In genomic region chr2:222969491-222969890, GRCh38 we compare ENCODE assay signal across 22 cellular contexts.
DNase-seq lines count a peak whose midpoint lies in the region; ATAC-seq, FAIRE-seq and TF ChIP-seq lines count a peak whose summit lies in the region.
"Had no signal": no experiment of that assay in that cellular context is flagged by ENCODE, and none has a peak within 500 bp of the region (broad histone marks: within the 10 kb centered on the region; RNA-seq: fewer than 3 reads in every experiment).

No MANE protein-coding gene starts in this region.

- H3K4me1 Mint-ChIP-seq in stimulated activated naive B cell treated with anti-CD40 and anti-IgM and Interleukin-4, amounts not matched to agents 10 μg/mL and 1 μg/mL and 100 μg/mL, for 72 hours = no peaks in the 10 kb centered on the region
- H3K4me1 Mint-ChIP-seq: immature natural killer cell had no signal

- DNase-seq in NCI-H2171 treated with DMSO at 0.1 percent for 48 hours (lab: John Stamatoyannopoulos, UW) (peak; percentile 5), NCI-H2171 (lab: John Stamatoyannopoulos, UW) (no peak), NOMO-1 treated with DMSO at 0.1 percent for 48 hours (lab: John Stamatoyannopoulos, UW; ENCODE audit: unreplicated experiment) (peak; percentile 10), dedifferentiated amniotic fluid mesenchymal stem cell (ENCODE audit: extremely low spot score) (peak; percentile 65), skeletal muscle cell (ENCODE audit: low read depth) (peak; percentile 67), urothelium cell line (ENCODE audit: low spot score) (no peak), Peyer's patch (no peak)
- no peak for DNase-seq in stimulated activated naive B cell treated with anti-CD40 and anti-IgM and Interleukin-4, amounts not matched to agents 10 μg/mL and 1 μg/mL and 100 μg/mL, for 72 hours
- DNase-seq: ACHN; effector CD8-positive, alpha-beta T cell; immature natural killer cell; NCI-H187; stimulated activated naive CD8-positive, alpha-beta T cell treated with anti-CD3 and anti-CD28 coated beads, Interleukin-15, Interleukin-2, amounts not matched to agents 100 U/mL and 50 U/mL, for 24 hours; uterus had no signal

- H3K36me3 ChIP-seq in Peyer's patch = no peaks in the 10 kb centered on the region
- H3K36me3 ChIP-seq: ascending aorta, neutrophil, uterus had no signal

- no peak overlapping the region for H3K4me3 Mint-ChIP-seq in stimulated activated naive B cell treated with anti-CD40 and anti-IgM and Interleukin-4, amounts not matched to agents 10 μg/mL and 1 μg/mL and 100 μg/mL, for 72 hours
- H3K4me3 Mint-ChIP-seq: immature natural killer cell, mesothelial cell of epicardium had no signal

- H3K4me3 ChIP-seq in skeletal muscle cell (ENCODE audit: low read depth, low read length) = no peak overlapping the region
- no peak overlapping the region for H3K4me3 ChIP-seq in Peyer's patch
- H3K4me3 ChIP-seq: ascending aorta, SK-N-MC, smooth muscle cell, uterus had no signal

- no peaks in the 10 kb centered on the region for H3K9me3 Mint-ChIP-seq in stimulated activated naive B cell treated with anti-CD40 and anti-IgM and Interleukin-4, amounts not matched to agents 10 μg/mL and 1 μg/mL and 100 μg/mL, for 72 hours
- H3K9me3 Mint-ChIP-seq: activated T-helper 2 cell treated with anti-CD3 and anti-CD28 coated beads, Interferon-gamma antibody, Interleukin-2, Interleukin-4, amounts not matched to agents 10 μg/mL and 5 μg/mL and 100 μg/mL, durations not matched to agents 14 hours and 24 hours and 36 hours; immature natural killer cell had no signal

- H3K27ac ChIP-seq in Peyer's patch = no peak overlapping the region
- H3K27ac ChIP-seq: ascending aorta, neutrophil, SK-N-MC, uterus, VCaP had no signal

- no peaks in the 10 kb centered on the region for H3K27me3 ChIP-seq in Peyer's patch
- H3K27me3 ChIP-seq: ascending aorta, uterus had no signal

- TF ChIP-seq POLR2A in Peyer's patch (IDR thresholded peaks at IDR 0.05) = no peak

- FAIRE-seq in urothelium cell line (lab: Jason Lieb, UNC) = no peak
- FAIRE-seq: H1 had no signal

- H3K36me3 Mint-ChIP-seq in stimulated activated naive B cell treated with anti-CD40 and anti-IgM and Interleukin-4, amounts not matched to agents 10 μg/mL and 1 μg/mL and 100 μg/mL, for 72 hours = no peaks in the 10 kb centered on the region
- H3K36me3 Mint-ChIP-seq: immature natural killer cell, mesothelial cell of epicardium had no signal

- no peaks in the 10 kb centered on the region for H3K4me1 ChIP-seq in Peyer's patch
- H3K4me1 ChIP-seq: ascending aorta, uterus had no signal

- no peak overlapping the region for H3K27ac Mint-ChIP-seq in stimulated activated naive B cell treated with anti-CD40 and anti-IgM and Interleukin-4, amounts not matched to agents 10 μg/mL and 1 μg/mL and 100 μg/mL, for 72 hours
- H3K27ac Mint-ChIP-seq: activated T-helper 2 cell treated with anti-CD3 and anti-CD28 coated beads, Interferon-gamma antibody, Interleukin-2, Interleukin-4, amounts not matched to agents 10 μg/mL and 5 μg/mL and 100 μg/mL, durations not matched to agents 14 hours and 24 hours and 36 hours; immature natural killer cell; mesothelial cell of epicardium had no signal

- no peaks in the 10 kb centered on the region for H3K9me3 ChIP-seq in Peyer's patch
- H3K9me3 ChIP-seq: ascending aorta, neutrophil, uterus had no signal

- peaks cover 4 to 5% of the 10 kb centered on the region in 2 donors for H3K27me3 Mint-ChIP-seq in stimulated activated naive B cell treated with anti-CD40 and anti-IgM and Interleukin-4, amounts not matched to agents 10 μg/mL and 1 μg/mL and 100 μg/mL, for 72 hours

- no peak for ATAC-seq in stimulated activated naive B cell treated with anti-CD40 and anti-IgM and Interleukin-4, amounts not matched to agents 10 μg/mL and 1 μg/mL and 100 μg/mL, for 72 hours (replicated peaks)
- ATAC-seq: stimulated activated naive CD8-positive, alpha-beta T cell treated with anti-CD3 and anti-CD28 coated beads, Interleukin-15, Interleukin-2, amounts not matched to agents 100 U/mL and 50 U/mL, for 24 hours had no signal

- no peak for TF ChIP-seq CTCF in Peyer's patch (IDR thresholded peaks at IDR 0.05)

Comparison
In these comparisons a context has a peak if more than half of its experiments do, and no peak if none do; other contexts are left out.
1. DNase-seq: peak in NCI-H2171 treated with DMSO at 0.1 percent for 48 hours (single experiment), NOMO-1 treated with DMSO at 0.1 percent for 48 hours (single experiment), dedifferentiated amniotic fluid mesenchymal stem cell (single experiment) and skeletal muscle cell (single experiment); none in NCI-H2171 (single experiment), stimulated activated naive B cell treated with anti-CD40 and anti-IgM and Interleukin-4, amounts not matched to agents 10 μg/mL and 1 μg/mL and 100 μg/mL, for 72 hours (single experiment), urothelium cell line (single experiment) and Peyer's patch (0 of 3).